Comparison of ENCODE assay signal across 17 cellular contexts in the genomic region with DNA sequence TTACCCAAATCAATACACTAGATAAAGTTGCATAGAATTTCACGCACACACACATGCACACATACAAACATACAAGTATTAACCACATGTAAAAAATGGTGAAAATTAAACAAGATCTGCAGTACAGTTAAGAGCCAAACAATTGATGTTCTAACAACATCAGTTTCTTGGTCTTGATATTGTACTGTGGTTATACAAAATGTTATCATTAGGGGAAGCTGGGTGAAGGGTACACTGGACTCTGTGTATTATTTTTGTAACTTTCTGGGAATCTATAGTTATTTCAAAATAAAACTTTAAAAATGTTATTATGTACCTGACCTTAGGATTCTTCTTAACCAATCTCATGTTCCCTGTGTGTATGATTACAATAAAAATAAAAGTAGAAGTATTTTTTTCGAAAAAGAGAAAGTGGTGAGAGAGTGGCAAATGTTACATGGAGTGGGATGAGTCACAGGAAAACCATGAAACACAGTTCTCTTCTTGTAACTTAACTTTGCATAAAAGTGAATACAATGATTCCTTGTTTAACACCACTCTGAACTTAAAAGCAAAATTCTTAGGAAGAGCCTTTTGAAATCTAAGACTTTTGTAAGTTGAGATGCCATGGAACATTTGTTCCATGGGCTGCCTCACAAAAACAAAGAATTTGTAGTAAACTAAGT.
DNase-seq lines count a peak whose midpoint lies in the region; ATAC-seq and TF ChIP-seq lines count a peak whose summit lies in the region.
"Had no signal": no experiment of that assay in that cellular context is flagged by ENCODE, and none has a peak within 500 bp of the region (broad histone marks: within the 10 kb centered on the region; RNA-seq: fewer than 3 reads in every experiment).

No MANE protein-coding gene starts in this region.

- H4K20me1 ChIP-seq in SK-N-SH (ENCODE audit: insufficient read depth), result no peaks in the 10 kb centered on the region

- H3K4me2 ChIP-seq in SK-N-SH, result no peak overlapping the region

- 0 out of 2 replicates have a peak overlapping the region, but pooled peaks have one; percentile 18 for H2AFZ ChIP-seq in SK-N-SH (ENCODE audit: low read depth)

- no peak overlapping the region for H3K4me3 ChIP-seq in SK-N-SH (ENCODE audit: low read depth in 2 of 2, low read length in 1 of 2)
- H3K4me3 ChIP-seq in retinal pigment epithelial cell (ENCODE audit: low read length), result no peak overlapping the region
- no peak overlapping the region for H3K4me3 ChIP-seq in upper lobe of left lung
- H3K4me3 ChIP-seq: dorsolateral prefrontal cortex, SK-N-MC, tibial artery had no signal

- H3F3A ChIP-seq in SK-N-SH (replicated peaks; ENCODE audit: insufficient read depth), result peaks cover 16% of the 10 kb centered on the region

- TF ChIP-seq CTCF in SK-N-SH (IDR thresholded peaks at IDR 0.05) (no peak), retinal pigment epithelial cell (conservative IDR thresholded peaks at IDR 0.05; ENCODE audit: low read depth, low read length) (no peak), upper lobe of left lung (IDR thresholded peaks at IDR 0.05) (no peak)

- no peak overlapping the region for H3K9ac ChIP-seq in SK-N-SH

- H3K27ac ChIP-seq in SK-N-SH (ENCODE audit: low read depth in 2 of 2, low read length in 1 of 2) (peak overlapping the region in 1 of 2 experiments; percentile 53; a peak in 2 of 4 replicates), upper lobe of left lung (no peak overlapping the region)
- H3K27ac ChIP-seq: dorsolateral prefrontal cortex, SK-N-MC, tibial artery had no signal

- DNase-seq in SK-N-SH, result no peak
- DNase-seq in RPMI7951 (ENCODE audit: low read depth), result peak; percentile 76
- DNase-seq in epidermal melanocyte (ENCODE audit: insufficient read length, low spot score), result peak; percentile 50
- peak; percentile 56 for DNase-seq in retinal pigment epithelial cell (ENCODE audit: low read depth)
- no peak for DNase-seq in upper lobe of left lung
- DNase-seq: 8988T, activated B cell treated with CpG ODN at 0.5 μM for 24 hours, activated gamma-delta T cell, dorsolateral prefrontal cortex, hypothalamus, NCI-H1436 treated with DMSO at 0.1 percent for 48 hours, NCI-H526 treated with DMSO at 0.1 percent for 48 hours, tibial artery had no signal

- H3K36me3 ChIP-seq in SK-N-SH (replicated peaks in 1 of 2; ENCODE audit: control insufficient read depth in 1 of 2, insufficient read depth in 2 of 2, low read length in 1 of 2) (no peaks in the 10 kb centered on the region), upper lobe of left lung (no peaks in the 10 kb centered on the region)
- H3K36me3 ChIP-seq: tibial artery had no signal

- H3K27me3 ChIP-seq in SK-N-SH (ENCODE audit: insufficient read depth) (no peaks in the 10 kb centered on the region), upper lobe of left lung (no peaks in the 10 kb centered on the region)
- H3K27me3 ChIP-seq: tibial artery had no signal

- TF ChIP-seq POLR2A in upper lobe of left lung (IDR thresholded peaks at IDR 0.05), result no peak

- H3K4me1 ChIP-seq in SK-N-SH (ENCODE audit: control insufficient read depth in 1 of 2, insufficient read depth in 2 of 2, low read depth in 1 of 2, low read length in 1 of 2) (peaks cover 3 to 9% of the 10 kb centered on the region in 2 experiments; a peak in 3 of 4 replicates), upper lobe of left lung (no peaks in the 10 kb centered on the region)
- H3K4me1 ChIP-seq: tibial artery had no signal

- no peaks in the 10 kb centered on the region for H3K9me2 ChIP-seq in SK-N-SH

- POLR2A ChIA-PET in SK-N-SH (lab: Yijun Ruan, JAX), result no interaction called here

- no peaks in the 10 kb centered on the region for H3K79me2 ChIP-seq in SK-N-SH (ENCODE audit: insufficient read depth)

- TF ChIP-seq RAD21 in SK-N-SH (IDR thresholded peaks at IDR 0.05; ENCODE audit: low read length), result no peak

- CTCF ChIA-PET in SK-N-SH (lab: Yijun Ruan, JAX), result no interaction called here

- 75% methylated on average over 2 of the region's 2 CpGs for WGBS in SK-N-SH (ENCODE audit: low lambda C conversion rate)
- WGBS in upper lobe of left lung, 2 donors, result 79 to 86% methylated on average over 2 of the region's 2 CpGs

- TF ChIP-seq EP300 in SK-N-SH (IDR thresholded peaks at IDR 0.05; ENCODE audit: borderline replicate concordance in 1 of 2, low read depth in 1 of 2, low read length in 1 of 2), result no peak
- no peak for TF ChIP-seq EP300 in upper lobe of left lung (IDR thresholded peaks at IDR 0.05)

- ATAC-seq in SK-N-SH treated with all-trans-retinoic acid at 6 μM for 48 hours (no peak), GM18520 (IDR thresholded peaks at IDR 0.05; ENCODE audit: unreplicated experiment) (no peak), upper lobe of left lung (ENCODE audit: low FRiP score in 2 of 2) (no peak), HG02623 (IDR thresholded peaks at IDR 0.05; ENCODE audit: unreplicated experiment) (no peak)

- H3K9me3 ChIP-seq in SK-N-SH, result no peaks in the 10 kb centered on the region
- H3K9me3 ChIP-seq in upper lobe of left lung, result no peaks in the 10 kb centered on the region
- H3K9me3 ChIP-seq: tibial artery had no signal

TF ChIP-seq in SK-N-SH, 30 proteins besides CTCF, POLR2A, EP300 and RAD21:
- TF ChIP-seq RXRA (IDR thresholded peaks at IDR 0.05; ENCODE audit: borderline replicate concordance, low read depth), result no peak
- peak; percentile 41; the same call in 1 of the 2 replicates for TF ChIP-seq FOSL2 (IDR thresholded peaks at IDR 0.05; ENCODE audit: borderline replicate concordance, low read depth)
- peak; percentile 51; the same call in 1 of the 2 replicates for TF ChIP-seq JUND (IDR thresholded peaks at IDR 0.05)
TF ChIP-seq in SK-N-SH: peak in this region for 2.

TF ChIP-seq in SK-N-SH treated with all-trans-retinoic acid at 6 μM for 48 hours, 23 proteins besides CTCF, POLR2A, EP300 and RAD21:
- TF ChIP-seq ISL1 (CRISPR knock-in tag; IDR thresholded peaks at IDR 0.05) (no peak), ZNF8 (CRISPR knock-in tag; IDR thresholded peaks at IDR 0.05) (no peak), ZNF70 (CRISPR knock-in tag; IDR thresholded peaks at IDR 0.05) (no peak)
- TF ChIP-seq, protein P1, sequence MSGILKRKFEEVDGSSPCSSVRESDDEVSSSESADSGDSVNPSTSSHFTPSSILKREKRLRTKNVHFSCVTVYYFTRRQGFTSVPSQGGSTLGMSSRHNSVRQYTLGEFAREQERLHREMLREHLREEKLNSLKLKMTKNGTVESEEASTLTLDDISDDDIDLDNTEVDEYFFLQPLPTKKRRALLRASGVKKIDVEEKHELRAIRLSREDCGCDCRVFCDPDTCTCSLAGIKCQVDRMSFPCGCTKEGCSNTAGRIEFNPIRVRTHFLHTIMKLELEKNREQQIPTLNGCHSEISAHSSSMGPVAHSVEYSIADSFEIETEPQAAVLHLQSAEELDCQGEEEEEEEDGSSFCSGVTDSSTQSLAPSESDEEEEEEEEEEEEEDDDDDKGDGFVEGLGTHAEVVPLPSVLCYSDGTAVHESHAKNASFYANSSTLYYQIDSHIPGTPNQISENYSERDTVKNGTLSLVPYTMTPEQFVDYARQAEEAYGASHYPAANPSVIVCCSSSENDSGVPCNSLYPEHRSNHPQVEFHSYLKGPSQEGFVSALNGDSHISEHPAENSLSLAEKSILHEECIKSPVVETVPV (CRISPR knock-in tag; IDR thresholded peaks at IDR 0.05), result no peak
- TF ChIP-seq, protein P2, sequence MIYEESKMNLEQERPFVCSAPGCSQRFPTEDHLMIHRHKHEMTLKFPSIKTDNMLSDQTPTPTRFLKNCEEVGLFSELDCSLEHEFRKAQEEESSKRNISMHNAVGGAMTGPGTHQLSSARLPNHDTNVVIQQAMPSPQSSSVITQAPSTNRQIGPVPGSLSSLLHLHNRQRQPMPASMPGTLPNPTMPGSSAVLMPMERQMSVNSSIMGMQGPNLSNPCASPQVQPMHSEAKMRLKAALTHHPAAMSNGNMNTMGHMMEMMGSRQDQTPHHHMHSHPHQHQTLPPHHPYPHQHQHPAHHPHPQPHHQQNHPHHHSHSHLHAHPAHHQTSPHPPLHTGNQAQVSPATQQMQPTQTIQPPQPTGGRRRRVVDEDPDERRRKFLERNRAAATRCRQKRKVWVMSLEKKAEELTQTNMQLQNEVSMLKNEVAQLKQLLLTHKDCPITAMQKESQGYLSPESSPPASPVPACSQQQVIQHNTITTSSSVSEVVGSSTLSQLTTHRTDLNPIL (CRISPR knock-in tag; IDR thresholded peaks at IDR 0.05; ENCODE audit: low read depth), result no peak

Comparison
In these comparisons a context has a peak if more than half of its experiments do, and no peak if none do; other contexts are left out.
1. DNase-seq: peak in RPMI7951 (single experiment), epidermal melanocyte (single experiment) and retinal pigment epithelial cell (single experiment); none in SK-N-SH (single experiment) and upper lobe of left lung (0 of 2).